2 cellular contexts compared by ENCODE assay signal in the genomic region with DNA sequence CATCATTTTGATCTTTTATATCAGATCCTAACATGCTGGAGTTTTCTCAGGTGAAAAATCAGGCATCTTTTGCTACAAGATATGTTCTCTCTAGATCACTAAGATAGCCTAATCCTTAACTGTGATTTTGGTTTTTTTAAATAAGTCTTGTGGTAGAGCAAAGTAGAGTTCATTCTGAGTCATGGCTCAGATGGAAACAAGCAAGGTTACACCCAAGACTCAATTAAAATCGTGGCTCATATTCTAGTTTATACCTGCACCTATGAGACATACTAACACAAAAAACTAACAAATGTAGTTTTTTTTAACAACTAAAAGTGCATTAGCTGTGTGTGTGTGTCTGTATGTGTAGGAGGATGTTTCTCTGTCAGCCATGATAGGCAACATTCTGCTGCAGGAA.
TF ChIP-seq lines count a peak whose summit lies in the region.

No MANE protein-coding gene starts in this region.

TF ChIP-seq in SK-N-SH, 30 proteins besides CTCF, POLR2A, EP300 and RAD21 (continued from another document):
- TF ChIP-seq, protein P1, sequence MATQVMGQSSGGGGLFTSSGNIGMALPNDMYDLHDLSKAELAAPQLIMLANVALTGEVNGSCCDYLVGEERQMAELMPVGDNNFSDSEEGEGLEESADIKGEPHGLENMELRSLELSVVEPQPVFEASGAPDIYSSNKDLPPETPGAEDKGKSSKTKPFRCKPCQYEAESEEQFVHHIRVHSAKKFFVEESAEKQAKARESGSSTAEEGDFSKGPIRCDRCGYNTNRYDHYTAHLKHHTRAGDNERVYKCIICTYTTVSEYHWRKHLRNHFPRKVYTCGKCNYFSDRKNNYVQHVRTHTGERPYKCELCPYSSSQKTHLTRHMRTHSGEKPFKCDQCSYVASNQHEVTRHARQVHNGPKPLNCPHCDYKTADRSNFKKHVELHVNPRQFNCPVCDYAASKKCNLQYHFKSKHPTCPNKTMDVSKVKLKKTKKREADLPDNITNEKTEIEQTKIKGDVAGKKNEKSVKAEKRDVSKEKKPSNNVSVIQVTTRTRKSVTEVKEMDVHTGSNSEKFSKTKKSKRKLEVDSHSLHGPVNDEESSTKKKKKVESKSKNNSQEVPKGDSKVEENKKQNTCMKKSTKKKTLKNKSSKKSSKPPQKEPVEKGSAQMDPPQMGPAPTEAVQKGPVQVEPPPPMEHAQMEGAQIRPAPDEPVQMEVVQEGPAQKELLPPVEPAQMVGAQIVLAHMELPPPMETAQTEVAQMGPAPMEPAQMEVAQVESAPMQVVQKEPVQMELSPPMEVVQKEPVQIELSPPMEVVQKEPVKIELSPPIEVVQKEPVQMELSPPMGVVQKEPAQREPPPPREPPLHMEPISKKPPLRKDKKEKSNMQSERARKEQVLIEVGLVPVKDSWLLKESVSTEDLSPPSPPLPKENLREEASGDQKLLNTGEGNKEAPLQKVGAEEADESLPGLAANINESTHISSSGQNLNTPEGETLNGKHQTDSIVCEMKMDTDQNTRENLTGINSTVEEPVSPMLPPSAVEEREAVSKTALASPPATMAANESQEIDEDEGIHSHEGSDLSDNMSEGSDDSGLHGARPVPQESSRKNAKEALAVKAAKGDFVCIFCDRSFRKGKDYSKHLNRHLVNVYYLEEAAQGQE (IDR thresholded peaks at IDR 0.05; ENCODE audit: low read depth, low read length): no peak
- TF ChIP-seq MXI1 (IDR thresholded peaks at IDR 0.05; ENCODE audit: low read depth, low read length) (no peak), RFX5 (IDR thresholded peaks at IDR 0.05; ENCODE audit: low read length) (no peak), NRF1 (IDR thresholded peaks at IDR 0.05; ENCODE audit: low read depth, low read length) (no peak), SIN3A (IDR thresholded peaks at IDR 0.05; ENCODE audit: borderline replicate concordance, low read depth, low read length) (no peak), POLR2AphosphoS5 (IDR thresholded peaks at IDR 0.05; ENCODE audit: low read depth, low read length) (no peak), USF1 (IDR thresholded peaks at IDR 0.05; ENCODE audit: borderline replicate concordance, low read depth) (no peak), SMC3 (IDR thresholded peaks at IDR 0.05; ENCODE audit: low read depth, low read length) (no peak), RCOR1 (IDR thresholded peaks at IDR 0.05; ENCODE audit: low read length) (no peak), YY1 (IDR thresholded peaks at IDR 0.05; ENCODE audit: low read depth) (no peak), FOXM1 (IDR thresholded peaks at IDR 0.05; ENCODE audit: low read depth) (no peak)
- TF ChIP-seq, protein P2, sequence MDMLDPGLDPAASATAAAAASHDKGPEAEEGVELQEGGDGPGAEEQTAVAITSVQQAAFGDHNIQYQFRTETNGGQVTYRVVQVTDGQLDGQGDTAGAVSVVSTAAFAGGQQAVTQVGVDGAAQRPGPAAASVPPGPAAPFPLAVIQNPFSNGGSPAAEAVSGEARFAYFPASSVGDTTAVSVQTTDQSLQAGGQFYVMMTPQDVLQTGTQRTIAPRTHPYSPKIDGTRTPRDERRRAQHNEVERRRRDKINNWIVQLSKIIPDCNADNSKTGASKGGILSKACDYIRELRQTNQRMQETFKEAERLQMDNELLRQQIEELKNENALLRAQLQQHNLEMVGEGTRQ (IDR thresholded peaks at IDR 0.05; ENCODE audit: borderline replicate concordance, low read depth, low read length): no peak
- TF ChIP-seq, protein P3, sequence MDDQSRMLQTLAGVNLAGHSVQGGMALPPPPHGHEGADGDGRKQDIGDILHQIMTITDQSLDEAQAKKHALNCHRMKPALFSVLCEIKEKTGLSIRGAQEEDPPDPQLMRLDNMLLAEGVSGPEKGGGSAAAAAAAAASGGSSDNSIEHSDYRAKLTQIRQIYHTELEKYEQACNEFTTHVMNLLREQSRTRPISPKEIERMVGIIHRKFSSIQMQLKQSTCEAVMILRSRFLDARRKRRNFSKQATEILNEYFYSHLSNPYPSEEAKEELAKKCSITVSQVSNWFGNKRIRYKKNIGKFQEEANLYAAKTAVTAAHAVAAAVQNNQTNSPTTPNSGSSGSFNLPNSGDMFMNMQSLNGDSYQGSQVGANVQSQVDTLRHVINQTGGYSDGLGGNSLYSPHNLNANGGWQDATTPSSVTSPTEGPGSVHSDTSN (IDR thresholded peaks at IDR 0.05): no peak

TF ChIP-seq in SK-N-SH treated with all-trans-retinoic acid at 6 μM for 48 hours, 23 proteins besides CTCF, POLR2A, EP300 and RAD21 (continued from another document):
- no peak for TF ChIP-seq POU6F1 (CRISPR knock-in tag; IDR thresholded peaks at IDR 0.05; ENCODE audit: borderline replicate concordance, low read depth)
- no peak for TF ChIP-seq ZC3H10 (CRISPR knock-in tag; IDR thresholded peaks at IDR 0.05)
